ENCODE assay signal across 20 cellular contexts in the genomic region with DNA sequence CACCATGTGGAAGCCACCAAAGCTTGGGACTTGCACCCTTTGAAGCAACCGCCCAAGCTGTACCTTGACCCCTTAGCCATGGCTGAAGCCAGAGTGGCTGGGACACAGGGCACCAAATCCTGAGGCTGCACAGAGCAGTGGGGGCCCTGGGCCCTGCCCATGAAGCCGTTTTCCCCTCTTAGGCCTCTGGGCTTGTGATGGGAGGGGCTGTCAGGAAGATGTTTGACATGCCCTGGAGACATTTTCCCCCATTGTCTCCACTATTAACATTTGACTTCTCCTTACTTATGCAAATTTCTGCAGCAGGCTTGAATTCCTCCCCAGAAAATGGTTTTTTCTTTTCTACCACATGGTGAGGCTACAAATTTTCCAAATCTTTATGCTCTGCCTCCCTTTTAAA.
DNase-seq lines count a peak whose midpoint lies in the region; ATAC-seq, FAIRE-seq and TF ChIP-seq lines count a peak whose summit lies in the region.
"Had no signal": no experiment of that assay in that cellular context is flagged by ENCODE, and none has a peak within 500 bp of the region (broad histone marks: within the 10 kb centered on the region; RNA-seq: fewer than 3 reads in every experiment).

No MANE protein-coding gene starts in this region.

- 67% methylated on average over 2 of the region's 2 CpGs; no CpG with 5 or more reads in 1 of the 2 experiments for WGBS in H1 (ENCODE audit: extremely low coverage in 1 of 2, insufficient coverage in 1 of 2, insufficient read length in 1 of 2, insufficient replicate concordance in 2 of 2, low coverage in 1 of 2, low lambda C conversion rate in 2 of 2, missing lambda C conversion rate in 1 of 2), 2 experiments
- no CpG with 5 or more reads among the region's 2 CpGs for WGBS in iPS DF 6.9 (ENCODE audit: insufficient coverage, insufficient read length)

- no peak for TF ChIP-seq POLR2A in H1 (IDR thresholded peaks at IDR 0.05; ENCODE audit: control extremely low read depth in 1 of 2, low read depth in 2 of 2, low read length in 2 of 2)

- no peak for TF ChIP-seq CTCF in H1 (IDR thresholded peaks at IDR 0.05; ENCODE audit: control extremely low read depth in 1 of 3, insufficient read depth in 1 of 3, low read depth in 1 of 3, low read length in 3 of 3)

- H2BK20ac ChIP-seq in H1 (ENCODE audit: low read length): no peak overlapping the region

- H4K20me1 ChIP-seq in H1 (replicated peaks in 1 of 2; ENCODE audit: control insufficient read depth in 1 of 2, insufficient read depth in 2 of 2, low read length in 2 of 2): no peaks in the 10 kb centered on the region

- no peak overlapping the region for H3K9ac ChIP-seq in H1 (replicated peaks in 1 of 4; ENCODE audit: extremely low read depth in 1 of 4, low read depth in 3 of 4, low read length in 3 of 4)

- no peaks in the 10 kb centered on the region for H3K23me2 ChIP-seq in H1 (ENCODE audit: low read depth, low read length)

- peaks cover 0 to 10% (median 2%) of the 10 kb centered on the region in 4 experiments; a peak in 3 of 7 replicates for H3K4me1 ChIP-seq in H1 (replicated peaks in 1 of 4; ENCODE audit: control insufficient read depth in 3 of 4, insufficient read depth in 4 of 4, low read length in 3 of 4)
- H3K4me1 ChIP-seq in iPS DF 6.9 (ENCODE audit: control insufficient read depth, insufficient read depth, low read length): no peaks in the 10 kb centered on the region

- H2BK12ac ChIP-seq in H1 (ENCODE audit: low read depth, low read length): no peak overlapping the region

- H3K18ac ChIP-seq in H1 (ENCODE audit: extremely low read depth, low read length): peak overlapping the region; percentile 80; the same call in 1 of the 2 replicates

- H3K79me2 ChIP-seq in H1 (ENCODE audit: control insufficient read depth in 1 of 2, insufficient read depth in 2 of 2, low read length in 2 of 2): no peaks in the 10 kb centered on the region

- no peak overlapping the region for H4K91ac ChIP-seq in H1 (replicated peaks; ENCODE audit: insufficient read length, low read length)

- no peak overlapping the region for H2BK120ac ChIP-seq in H1 (replicated peaks; ENCODE audit: low read depth, low read length)

- H2AFZ ChIP-seq in H1 (ENCODE audit: low read length): no peak overlapping the region

- CTCF ChIA-PET in H1 (lab: Charles Lee; ENCODE audit: partially characterized antibody): no interaction called here

- H2BK15ac ChIP-seq in H1 (ENCODE audit: low read length): no peak overlapping the region

- intact Hi-C loops in activated CD4-positive, alpha-beta T cell treated with anti-CD3 and anti-CD28 coated beads, Interleukin-2, amount 10 ng/mL, durations not matched to agents 24 days and 14 days (cut with micrococcal nuclease): loop anchor here (10.0 kb wide), 1 partner anchor 285 kb away; no protein-coding TSS in a partner anchor

- H3K27me3 ChIP-seq in H1 (replicated peaks in 1 of 4; ENCODE audit: control insufficient read depth in 3 of 4, extremely low read depth in 1 of 4, insufficient read depth in 3 of 4, low read length in 3 of 4) (no peaks in the 10 kb centered on the region), iPS DF 6.9 (ENCODE audit: control insufficient read depth, insufficient read depth, low read length) (no peaks in the 10 kb centered on the region)

- H3K4ac ChIP-seq in H1 (replicated peaks; ENCODE audit: insufficient read length, low read depth, low read length): no peak overlapping the region

- H2BK5ac ChIP-seq in H1 (ENCODE audit: low read depth, low read length): peak overlapping the region; percentile 85; the same call in 1 of the 2 replicates

- no peak overlapping the region for H3K14ac ChIP-seq in H1 (ENCODE audit: insufficient read length)

- no peaks in the 10 kb centered on the region for H3K4me1 Mint-ChIP-seq in stimulated activated naive CD8-positive, alpha-beta T cell treated with anti-CD3 and anti-CD28 coated beads, Interleukin-15, amount 100 ng/mL, for 72 hours
- H3K4me1 Mint-ChIP-seq in activated CD4-positive, alpha-beta T cell treated with anti-CD3 and anti-CD28 coated beads, Interleukin-2, amount 10 ng/mL, durations not matched to agents 24 days and 14 days: no peaks in the 10 kb centered on the region
- H3K4me1 Mint-ChIP-seq: CD14-positive monocyte had no signal

- H3K79me1 ChIP-seq in H1 (ENCODE audit: low read depth, low read length): no peaks in the 10 kb centered on the region

- no peak for TF ChIP-seq RAD21 in H1 (IDR thresholded peaks at IDR 0.05 in 1 of 2, conservative IDR thresholded peaks at IDR 0.05 in 1 of 2; ENCODE audit: low read depth in 2 of 2, low read length in 2 of 2)

- H3K36me3 ChIP-seq in H1 (ENCODE audit: control insufficient read depth in 2 of 4, insufficient read depth in 4 of 4, low read length in 3 of 4) (peaks cover 0 to 4% (median 0%) of the 10 kb centered on the region in 4 experiments; a peak in 2 of 8 replicates), iPS DF 6.9 (ENCODE audit: control insufficient read depth, insufficient read depth, low read length) (no peaks in the 10 kb centered on the region)

- peak overlapping the region; percentile 11 to 24 for H3K27ac Mint-ChIP-seq in stimulated activated naive CD8-positive, alpha-beta T cell treated with anti-CD3 and anti-CD28 coated beads, Interleukin-15, amount 100 ng/mL, for 72 hours
- H3K27ac Mint-ChIP-seq in activated CD4-positive, alpha-beta T cell treated with anti-CD3 and anti-CD28 coated beads, Interleukin-2, amount 10 ng/mL, durations not matched to agents 24 days and 14 days: no peak overlapping the region
- H3K27ac Mint-ChIP-seq: CD14-positive monocyte; CD8-positive, alpha-beta T cell had no signal

- no peak overlapping the region; the same call in 1 of the 2 replicates for H4K8ac ChIP-seq in H1 (ENCODE audit: extremely low read depth, insufficient read depth, low read length)

- H2AK5ac ChIP-seq in H1 (ENCODE audit: low read depth, low read length): no peak overlapping the region

- no peaks in the 10 kb centered on the region for H3K9me3 Mint-ChIP-seq in stimulated activated naive CD8-positive, alpha-beta T cell treated with anti-CD3 and anti-CD28 coated beads, Interleukin-15, amount 100 ng/mL, for 72 hours
- H3K9me3 Mint-ChIP-seq in activated CD4-positive, alpha-beta T cell treated with anti-CD3 and anti-CD28 coated beads, Interleukin-2, amount 10 ng/mL, durations not matched to agents 24 days and 14 days: peaks cover 8% of the 10 kb centered on the region

- H3K23ac ChIP-seq in H1 (ENCODE audit: insufficient read length): no peak overlapping the region

- POLR2A ChIA-PET in H1 (lab: Charles Lee; ENCODE audit: partially characterized antibody): no interaction called here

- peak overlapping the region; percentile 57 for H4K5ac ChIP-seq in H1 (ENCODE audit: insufficient read length, low read depth, low read length)

- ATAC-seq in stimulated activated naive CD8-positive, alpha-beta T cell treated with anti-CD3 and anti-CD28 coated beads, Interleukin-15, amount 100 ng/mL, for 72 hours: no peak
- no peak for ATAC-seq in stimulated activated naive CD8-positive, alpha-beta T cell treated with anti-CD3 and anti-CD28 coated beads, Interleukin-15, Interleukin-2, amounts not matched to agents 100 U/mL and 50 U/mL, for 24 hours
- ATAC-seq: CD8-positive, alpha-beta T cell; HCT116 had no signal

- no peak overlapping the region for H3K56ac ChIP-seq in H1 (replicated peaks; ENCODE audit: insufficient read length, low read depth, low read length)

- H3K27ac ChIP-seq in H1 (ENCODE audit: low read depth, low read length) (no peak overlapping the region), iPS DF 6.9 (ENCODE audit: low read length) (no peak overlapping the region)
- H3K27ac ChIP-seq: 22Rv1 had no signal

- H3K4me3 ChIP-seq in H1 (ENCODE audit: extremely low read depth in 1 of 4, insufficient read depth in 2 of 4, low read depth in 3 of 4, low read length in 4 of 4) (peak overlapping the region in 1 of 4 experiments; percentile 4; a peak in 1 of 8 replicates), iPS DF 6.9 (ENCODE audit: low read length) (no peak overlapping the region)

- no peaks in the 10 kb centered on the region for H3K27me3 Mint-ChIP-seq in stimulated activated naive CD8-positive, alpha-beta T cell treated with anti-CD3 and anti-CD28 coated beads, Interleukin-15, amount 100 ng/mL, for 72 hours
- no peaks in the 10 kb centered on the region for H3K27me3 Mint-ChIP-seq in activated CD4-positive, alpha-beta T cell treated with anti-CD3 and anti-CD28 coated beads, Interleukin-2, amount 10 ng/mL, durations not matched to agents 24 days and 14 days

- H3K9me3 ChIP-seq in H1 (ENCODE audit: insufficient read depth in 2 of 2, low read depth in 1 of 2, low read length in 1 of 2) (peaks cover 3 to 5% of the 10 kb centered on the region in 2 experiments; a peak in 3 of 4 replicates), iPS DF 6.9 (ENCODE audit: control insufficient read depth, insufficient read depth, low read length) (no peaks in the 10 kb centered on the region; the same call in 1 of the 2 replicates)

- no peak for FAIRE-seq in H1 (lab: Jason Lieb, UNC)
- FAIRE-seq: GM19239, HTR-8/SVneo had no signal

- no peak for DNase-seq in stimulated activated naive CD8-positive, alpha-beta T cell treated with anti-CD3 and anti-CD28 coated beads, Interleukin-15, amount 100 ng/mL, for 72 hours
- no peak for DNase-seq in stimulated activated naive CD8-positive, alpha-beta T cell treated with anti-CD3 and anti-CD28 coated beads, Interleukin-15, Interleukin-2, amounts not matched to agents 100 U/mL and 50 U/mL, for 24 hours
- DNase-seq in H1 (ENCODE audit: low read depth in 1 of 2, low spot score in 2 of 2): peak in 1 of 2 experiments; percentile 27
- peak; percentile 11 for DNase-seq in iPS DF 6.9 (ENCODE audit: low read depth, low spot score)
- no peak for DNase-seq in activated CD8-positive, alpha-beta memory T cell treated with anti-CD3 and anti-CD28 coated beads, Interleukin-2, amount 50 U/mL, for 48 hours
- no peak for DNase-seq in activated CD4-positive, alpha-beta T cell treated with anti-CD3 and anti-CD28 coated beads, Interleukin-2, amount 10 ng/mL, durations not matched to agents 24 days and 14 days
- DNase-seq in SKM-1 (lab: John Stamatoyannopoulos, UW; ENCODE audit: unreplicated experiment): no peak
- DNase-seq in central memory CD4-positive, alpha-beta T cell: no peak
- DNase-seq: CD8-positive, alpha-beta T cell; COR-L47; DMS153; DMS79 treated with DMSO at 0.1 percent for 48 hours; EL; GDM1; IMR-90 had no signal

- no peaks in the 10 kb centered on the region for H3K36me3 Mint-ChIP-seq in activated CD4-positive, alpha-beta T cell treated with anti-CD3 and anti-CD28 coated beads, Interleukin-2, amount 10 ng/mL, durations not matched to agents 24 days and 14 days (ENCODE audit: low read depth)
- H3K36me3 Mint-ChIP-seq: CD14-positive monocyte; CD8-positive, alpha-beta T cell had no signal

- H3K4me3 Mint-ChIP-seq in stimulated activated naive CD8-positive, alpha-beta T cell treated with anti-CD3 and anti-CD28 coated beads, Interleukin-15, amount 100 ng/mL, for 72 hours: no peak overlapping the region
- H3K4me3 Mint-ChIP-seq in activated CD4-positive, alpha-beta T cell treated with anti-CD3 and anti-CD28 coated beads, Interleukin-2, amount 10 ng/mL, durations not matched to agents 24 days and 14 days: no peak overlapping the region
- H3K4me3 Mint-ChIP-seq: CD14-positive monocyte; CD8-positive, alpha-beta T cell had no signal

- no peak overlapping the region; a peak in 1 of 4 replicates for H3K4me2 ChIP-seq in H1 (ENCODE audit: insufficient read depth in 1 of 2, low read depth in 2 of 2, low read length in 2 of 2)

- no peak for TF ChIP-seq EP300 in H1 (IDR thresholded peaks at IDR 0.05; ENCODE audit: borderline replicate concordance in 1 of 2, low read depth in 2 of 2, low read length in 2 of 2)
